ENCODE assay signal across 1 cellular context in genomic region chr20:815914-816606, GRCh38.
TF ChIP-seq lines count a peak whose summit lies in the region.

No MANE protein-coding gene starts in this region.

TF ChIP-seq in K562, 482 proteins besides CTCF, POLR2A, EP300 and RAD21 (continued from another document):
- no peak for TF ChIP-seq MITF (IDR thresholded peaks at IDR 0.05)
- no peak for TF ChIP-seq MIER1 (IDR thresholded peaks at IDR 0.05; ENCODE audit: low read depth)
- no peak for TF ChIP-seq THRAP3 (IDR thresholded peaks at IDR 0.05; ENCODE audit: borderline replicate concordance)
- TF ChIP-seq MTA3 (IDR thresholded peaks at IDR 0.05; ENCODE audit: borderline replicate concordance) = no peak
- TF ChIP-seq CHAMP1 (IDR thresholded peaks at IDR 0.05) = no peak
- no peak for TF ChIP-seq ZBTB11 (CRISPR knock-in tag; IDR thresholded peaks at IDR 0.05)
- TF ChIP-seq CGGBP1 (CRISPR knock-in tag; IDR thresholded peaks at IDR 0.05) = no peak
- TF ChIP-seq TRIM24 (IDR thresholded peaks at IDR 0.05) = no peak
- TF ChIP-seq HNRNPK (IDR thresholded peaks at IDR 0.05; ENCODE audit: low read depth, low read length, poor library complexity, severe bottlenecking) = no peak
- no peak for TF ChIP-seq TCF7L2 (IDR thresholded peaks at IDR 0.05; ENCODE audit: low read depth, low read length)
- no peak for TF ChIP-seq NRF1 (conservative IDR thresholded peaks at IDR 0.05 in 1 of 2, IDR thresholded peaks at IDR 0.05 in 1 of 2)
- no peak for TF ChIP-seq TSHZ1 (CRISPR knock-in tag; IDR thresholded peaks at IDR 0.05)
- no peak for TF ChIP-seq RBFOX2 (IDR thresholded peaks at IDR 0.05; ENCODE audit: low read depth, low read length)
- TF ChIP-seq ZBTB17 (CRISPR knock-in tag; IDR thresholded peaks at IDR 0.05) = no peak
- no peak for TF ChIP-seq MBD1 (CRISPR knock-in tag; IDR thresholded peaks at IDR 0.05)
- no peak for TF ChIP-seq TFAM (CRISPR knock-in tag; conservative IDR thresholded peaks at IDR 0.05)
- no peak for TF ChIP-seq TRIM28 (IDR thresholded peaks at IDR 0.05)
